ENCODE assay signal across 14 cellular contexts in the genomic region with DNA sequence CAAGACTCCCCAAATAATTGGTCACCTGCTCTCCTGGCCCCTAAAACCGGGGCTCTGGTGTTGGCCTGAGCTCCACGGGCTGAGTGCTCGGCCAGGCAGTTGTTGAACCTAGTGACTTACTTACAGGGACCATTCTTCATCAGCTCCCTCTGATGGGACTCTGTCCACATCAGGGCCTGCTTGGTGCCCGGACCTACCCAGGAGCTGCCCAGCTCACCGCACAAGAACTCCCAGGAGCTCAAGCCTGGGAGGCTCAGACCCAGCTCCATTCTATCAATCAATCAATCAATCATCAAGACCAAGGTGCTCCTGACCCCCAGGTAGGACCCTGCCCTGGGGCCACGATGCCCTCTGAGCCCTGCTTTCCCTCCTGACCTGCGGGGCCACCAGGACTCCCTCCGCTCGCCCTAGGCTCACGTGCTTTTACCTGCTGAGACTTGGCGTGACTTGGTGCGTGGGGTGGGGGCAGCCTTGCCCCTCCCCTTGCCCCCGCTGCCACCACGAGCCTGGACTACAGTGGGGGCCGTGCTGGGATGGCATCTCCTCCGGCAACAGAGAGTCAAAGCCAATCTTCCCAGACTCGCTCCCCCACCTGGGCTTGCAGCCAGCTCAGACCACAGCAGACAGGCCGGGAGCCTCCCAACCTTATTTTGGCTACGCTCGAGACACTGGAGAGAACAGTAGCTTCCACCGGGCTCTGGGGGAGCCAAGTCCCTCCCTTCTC. TPM values are rescaled to one million over a fixed set of nuclear protein-coding genes. Genes with fewer than 3 reads are reported as not detected.
DNase-seq lines count a peak whose midpoint lies in the region; ATAC-seq and TF ChIP-seq lines count a peak whose summit lies in the region.
"Had no signal": no experiment of that assay in that cellular context is flagged by ENCODE, and none has a peak within 500 bp of the region (broad histone marks: within the 10 kb centered on the region; RNA-seq: fewer than 3 reads in every experiment).

No MANE protein-coding gene starts in this region.

- no peak for ATAC-seq in GM18511 (IDR thresholded peaks at IDR 0.05; ENCODE audit: unreplicated experiment)

- H3K27me3 Mint-ChIP-seq in CD4-positive, alpha-beta memory T cell: no peaks in the 10 kb centered on the region
- H3K27me3 Mint-ChIP-seq: activated CD4-positive, alpha-beta memory T cell treated with anti-CD3 and anti-CD28 coated beads for 36 hours had no signal

- H3K4me1 Mint-ChIP-seq in CD4-positive, alpha-beta memory T cell: no peaks in the 10 kb centered on the region
- H3K4me1 Mint-ChIP-seq: CD14-positive monocyte had no signal

- CTCF ChIA-PET in CD4-positive, alpha-beta memory T cell (lab: Charles Lee; ENCODE audit: partially characterized antibody): no interaction called here

- intact Hi-C loops in CD4-positive, alpha-beta memory T cell (cut with micrococcal nuclease): no loop called here

- peak overlapping the region in 1 of 7 donors; percentile 23 for H3K27ac Mint-ChIP-seq in CD4-positive, alpha-beta memory T cell
- H3K27ac Mint-ChIP-seq: activated CD4-positive, alpha-beta memory T cell treated with anti-CD3 and anti-CD28 coated beads for 36 hours; CD14-positive monocyte had no signal

- H3K4me3 ChIP-seq in fibroblast of the aortic adventitia (ENCODE audit: low read depth, low read length): no peak overlapping the region
- no peak overlapping the region for H3K4me3 ChIP-seq in rectal smooth muscle tissue (ENCODE audit: low read length)
- no peak overlapping the region for H3K4me3 ChIP-seq in CD4-positive, alpha-beta memory T cell (ENCODE audit: low read length in 2 of 2)

- H3K9me3 Mint-ChIP-seq in CD4-positive, alpha-beta memory T cell: no peaks in the 10 kb centered on the region
- H3K9me3 Mint-ChIP-seq: activated CD4-positive, alpha-beta memory T cell treated with anti-CD3 and anti-CD28 coated beads for 36 hours; CD14-positive monocyte had no signal

- peaks cover 0 to 11% of the 10 kb centered on the region in 2 donors for H3K36me3 Mint-ChIP-seq in CD4-positive, alpha-beta memory T cell
- H3K36me3 Mint-ChIP-seq: activated CD4-positive, alpha-beta memory T cell treated with anti-CD3 and anti-CD28 coated beads for 36 hours had no signal

- POLR2A ChIA-PET in CD4-positive, alpha-beta memory T cell (lab: Charles Lee; ENCODE audit: partially characterized antibody): no interaction called here

- H3K4me3 Mint-ChIP-seq in CD4-positive, alpha-beta memory T cell: no peak overlapping the region
- H3K4me3 Mint-ChIP-seq: activated CD4-positive, alpha-beta memory T cell treated with anti-CD3 and anti-CD28 coated beads for 36 hours; CD14-positive monocyte had no signal

- peaks cover 4% of the 10 kb centered on the region for H3K4me1 ChIP-seq in rectal smooth muscle tissue (ENCODE audit: control insufficient read depth, insufficient read depth, low read length)
- H3K4me1 ChIP-seq in CD4-positive, alpha-beta memory T cell (ENCODE audit: insufficient read depth, low read length): no peaks in the 10 kb centered on the region

- peak; percentile 15 for DNase-seq in DMS 273 treated with DMSO at 0.1 percent for 48 hours (lab: John Stamatoyannopoulos, UW)
- DNase-seq in amniotic epithelial cell (ENCODE audit: low read depth): peak; percentile 52
- peak; percentile 19 for DNase-seq in fibroblast of the aortic adventitia (ENCODE audit: low read depth)
- no peak for DNase-seq in CD4-positive, alpha-beta memory T cell
- DNase-seq in cerebellar nuclear complex (lab: John Stamatoyannopoulos, UW): no peak
- no peak for DNase-seq in NCI-H1694 (lab: John Stamatoyannopoulos, UW)
- DNase-seq: activated CD4-positive, alpha-beta memory T cell treated with anti-CD3 and anti-CD28 coated beads for 36 hours; dermis blood vessel endothelial cell; NCI-H2171 treated with DMSO at 0.1 percent for 48 hours; OCI-M1 had no signal

- TF ChIP-seq CTCF in fibroblast of the aortic adventitia (IDR thresholded peaks at IDR 0.05; ENCODE audit: insufficient read depth, low read length): no peak

- H3K27me3 ChIP-seq in rectal smooth muscle tissue (ENCODE audit: control insufficient read depth, insufficient read depth, low read length): no peaks in the 10 kb centered on the region
- no peaks in the 10 kb centered on the region for H3K27me3 ChIP-seq in CD4-positive, alpha-beta memory T cell (ENCODE audit: insufficient read depth, low read length)
- H3K27me3 ChIP-seq: neutrophil had no signal

- H3K36me3 ChIP-seq in rectal smooth muscle tissue (ENCODE audit: control insufficient read depth, insufficient read depth, low read length): peaks cover 24% of the 10 kb centered on the region
- no peaks in the 10 kb centered on the region for H3K36me3 ChIP-seq in CD4-positive, alpha-beta memory T cell (ENCODE audit: insufficient read depth, low read length)

- H3K9me3 ChIP-seq in CD4-positive, alpha-beta memory T cell (ENCODE audit: control insufficient read depth in 1 of 2, low read length in 2 of 2): no peaks in the 10 kb centered on the region
- H3K9me3 ChIP-seq: neutrophil had no signal

- peak overlapping the region; percentile 58 for H3K27ac ChIP-seq in rectal smooth muscle tissue (ENCODE audit: low read depth, low read length)
- no peak overlapping the region for H3K27ac ChIP-seq in CD4-positive, alpha-beta memory T cell (ENCODE audit: low read depth, low read length)
- H3K27ac ChIP-seq: neutrophil had no signal

- no peak overlapping the region for H3K9ac ChIP-seq in rectal smooth muscle tissue (ENCODE audit: low read length)

RNA-seq across cellular contexts. Expression of a gene that starts 15.7 kb away (rescaled TPM):
- 3.4 and 10.9 TPM in 2 replicates for total RNA-seq in fibroblast of the aortic adventitia (ENCODE audit: low replicate concordance)
- total RNA-seq in CD4-positive, alpha-beta memory T cell: not detected
- not detected for polyA plus RNA-seq in CD4-positive, alpha-beta memory T cell
- total RNA-seq: activated CD4-positive, alpha-beta memory T cell treated with anti-CD3 and anti-CD28 coated beads for 36 hours had no signal
- polyA plus RNA-seq: CD14-positive monocyte had no signal

RNA-seq across cellular contexts. Expression of a gene that starts 23.8 kb away (rescaled TPM):
- 8.3 and 24.0 TPM in 2 replicates for total RNA-seq in fibroblast of the aortic adventitia (ENCODE audit: low replicate concordance)
- total RNA-seq in CD4-positive, alpha-beta memory T cell: 1 to 10 TPM; 1.8 to 1.9 TPM
- polyA plus RNA-seq in CD4-positive, alpha-beta memory T cell: not detected
- polyA plus RNA-seq: CD14-positive monocyte had no signal

Comparison
In these comparisons a context has a peak if more than half of its experiments do, and no peak if none do; other contexts are left out.
1. DNase-seq: peak in DMS 273 treated with DMSO at 0.1 percent for 48 hours (single experiment), amniotic epithelial cell (single experiment) and fibroblast of the aortic adventitia (single experiment); none in CD4-positive, alpha-beta memory T cell (0 of 5), cerebellar nuclear complex (0 of 2) and NCI-H1694 (single experiment).